1 cellular context compared by ENCODE assay signal in the genomic region with DNA sequence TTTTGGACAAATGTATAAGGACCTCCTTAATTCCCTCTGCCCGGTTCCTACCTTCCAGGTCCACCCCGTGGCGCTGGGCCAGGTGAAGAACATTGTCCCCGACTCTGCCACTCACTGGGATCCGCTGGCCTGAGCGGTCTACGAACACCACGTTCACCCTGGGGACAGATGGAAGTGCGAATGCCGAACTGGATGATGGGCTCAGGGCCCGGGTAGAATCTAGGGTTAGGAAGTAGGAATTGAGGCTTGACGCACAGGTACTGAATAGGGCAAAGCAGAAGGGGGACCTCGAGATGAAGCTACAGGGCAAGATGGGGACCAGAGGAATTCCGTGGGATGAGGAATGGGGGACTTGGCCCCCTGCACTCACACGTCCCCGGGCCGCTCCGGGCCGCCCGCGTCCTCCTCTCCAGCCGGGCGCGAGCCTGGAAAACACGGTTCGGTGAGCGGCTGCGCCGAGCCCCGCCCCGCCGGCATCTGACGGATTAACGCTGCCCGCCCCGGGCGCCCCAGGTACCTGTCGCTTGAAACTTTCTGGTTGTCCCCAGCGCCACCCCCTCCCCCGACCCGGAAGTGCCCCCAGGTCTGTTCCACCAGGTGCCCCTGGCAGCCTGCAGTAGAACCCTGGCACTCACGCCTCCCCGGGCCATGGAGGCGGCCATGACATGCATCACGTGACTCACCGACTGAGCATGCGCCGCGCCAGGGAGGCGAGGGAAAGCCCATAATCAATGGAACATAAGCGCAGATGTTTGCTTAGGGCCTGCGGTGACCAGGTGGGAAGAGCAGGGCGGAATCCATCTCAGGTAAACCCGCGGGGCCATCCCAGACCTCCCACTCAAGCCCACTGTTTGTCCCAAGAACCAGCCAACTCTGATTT.
TF ChIP-seq lines count a peak whose summit lies in the region.

A gene (minus strand): TSS at position 681 of the 880 bp plus-strand sequence. CDS start 19 bp downstream, at position 662.

TF ChIP-seq in HepG2, 621 proteins besides CTCF, POLR2A, EP300 and RAD21 (continued from another document and continues in another):
- TF ChIP-seq ZFY (CRISPR knock-in tag; IDR thresholded peaks at IDR 0.05) = peak; percentile 61; the same call in 1 of the 2 replicates
- TF ChIP-seq PHF21A (CRISPR knock-in tag; IDR thresholded peaks at IDR 0.05) = peak; percentile 17; the same call in 1 of the 2 replicates
- TF ChIP-seq, protein P1, sequence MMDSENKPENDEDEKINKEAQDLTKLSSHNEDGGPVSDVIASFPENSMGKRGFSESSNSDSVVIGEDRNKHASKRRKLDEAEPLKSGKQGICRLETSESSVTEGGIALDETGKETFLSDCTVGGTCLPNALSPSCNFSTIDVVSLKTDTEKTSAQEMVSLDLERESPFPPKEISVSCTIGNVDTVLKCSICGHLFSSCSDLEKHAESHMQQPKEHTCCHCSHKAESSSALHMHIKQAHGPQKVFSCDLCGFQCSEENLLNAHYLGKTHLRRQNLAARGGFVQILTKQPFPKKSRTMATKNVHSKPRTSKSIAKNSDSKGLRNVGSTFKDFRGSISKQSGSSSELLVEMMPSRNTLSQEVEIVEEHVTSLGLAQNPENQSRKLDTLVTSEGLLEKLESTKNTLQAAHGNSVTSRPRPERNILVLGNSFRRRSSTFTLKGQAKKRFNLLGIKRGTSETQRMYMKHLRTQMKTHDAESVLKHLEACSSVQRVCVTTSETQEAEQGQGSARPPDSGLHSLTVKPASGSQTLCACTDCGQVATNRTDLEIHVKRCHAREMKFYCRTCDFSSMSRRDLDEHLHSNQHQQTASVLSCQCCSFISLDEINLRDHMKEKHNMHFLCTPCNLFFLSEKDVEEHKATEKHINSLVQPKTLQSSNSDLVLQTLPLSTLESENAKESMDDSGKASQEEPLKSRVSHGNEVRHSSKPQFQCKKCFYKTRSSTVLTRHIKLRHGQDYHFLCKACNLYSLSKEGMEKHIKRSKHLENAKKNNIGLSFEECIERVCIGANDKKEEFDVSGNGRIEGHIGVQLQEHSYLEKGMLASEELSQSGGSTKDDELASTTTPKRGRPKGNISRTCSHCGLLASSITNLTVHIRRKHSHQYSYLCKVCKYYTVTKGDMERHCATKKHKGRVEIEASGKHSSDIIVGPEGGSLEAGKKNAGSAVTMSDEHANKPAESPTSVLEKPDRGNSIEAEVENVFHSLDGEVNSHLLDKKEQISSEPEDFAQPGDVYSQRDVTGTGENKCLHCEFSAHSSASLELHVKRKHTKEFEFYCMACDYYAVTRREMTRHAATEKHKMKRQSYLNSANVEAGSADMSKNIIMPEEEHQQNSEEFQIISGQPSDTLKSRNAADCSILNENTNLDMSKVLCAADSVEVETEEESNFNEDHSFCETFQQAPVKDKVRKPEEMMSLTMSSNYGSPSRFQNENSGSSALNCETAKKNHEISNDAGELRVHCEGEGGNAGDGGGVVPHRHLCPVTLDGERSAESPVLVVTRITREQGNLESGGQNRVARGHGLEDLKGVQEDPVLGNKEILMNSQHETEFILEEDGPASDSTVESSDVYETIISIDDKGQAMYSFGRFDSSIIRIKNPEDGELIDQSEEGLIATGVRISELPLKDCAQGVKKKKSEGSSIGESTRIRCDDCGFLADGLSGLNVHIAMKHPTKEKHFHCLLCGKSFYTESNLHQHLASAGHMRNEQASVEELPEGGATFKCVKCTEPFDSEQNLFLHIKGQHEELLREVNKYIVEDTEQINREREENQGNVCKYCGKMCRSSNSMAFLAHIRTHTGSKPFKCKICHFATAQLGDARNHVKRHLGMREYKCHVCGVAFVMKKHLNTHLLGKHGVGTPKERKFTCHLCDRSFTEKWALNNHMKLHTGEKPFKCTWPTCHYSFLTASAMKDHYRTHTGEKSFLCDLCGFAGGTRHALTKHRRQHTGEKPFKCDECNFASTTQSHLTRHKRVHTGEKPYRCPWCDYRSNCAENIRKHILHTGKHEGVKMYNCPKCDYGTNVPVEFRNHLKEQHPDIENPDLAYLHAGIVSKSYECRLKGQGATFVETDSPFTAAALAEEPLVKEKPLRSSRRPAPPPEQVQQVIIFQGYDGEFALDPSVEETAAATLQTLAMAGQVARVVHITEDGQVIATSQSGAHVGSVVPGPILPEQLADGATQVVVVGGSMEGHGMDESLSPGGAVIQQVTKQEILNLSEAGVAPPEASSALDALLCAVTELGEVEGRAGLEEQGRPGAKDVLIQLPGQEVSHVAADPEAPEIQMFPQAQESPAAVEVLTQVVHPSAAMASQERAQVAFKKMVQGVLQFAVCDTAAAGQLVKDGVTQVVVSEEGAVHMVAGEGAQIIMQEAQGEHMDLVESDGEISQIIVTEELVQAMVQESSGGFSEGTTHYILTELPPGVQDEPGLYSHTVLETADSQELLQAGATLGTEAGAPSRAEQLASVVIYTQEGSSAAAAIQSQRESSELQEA (CRISPR knock-in tag; IDR thresholded peaks at IDR 0.05; ENCODE audit: not compliant biosample characterization) = peak; percentile 78
- TF ChIP-seq REPIN1 (CRISPR knock-in tag; IDR thresholded peaks at IDR 0.05; ENCODE audit: borderline replicate concordance, low read depth) = peak; percentile 75
- TF ChIP-seq YEATS2 (CRISPR knock-in tag; IDR thresholded peaks at IDR 0.05; ENCODE audit: borderline replicate concordance) = peak; percentile 81
- peak; percentile 77 for TF ChIP-seq HDAC1 (CRISPR knock-in tag; IDR thresholded peaks at IDR 0.05)
- TF ChIP-seq IKZF1 (IDR thresholded peaks at IDR 0.05) = no peak
- no peak for TF ChIP-seq ZNF33A (CRISPR knock-in tag; IDR thresholded peaks at IDR 0.05; ENCODE audit: borderline replicate concordance)
- TF ChIP-seq ZNF761 (CRISPR knock-in tag; conservative IDR thresholded peaks at IDR 0.05) = peak; percentile 50; the same call in 1 of the 2 replicates
- TF ChIP-seq MAF1 (CRISPR knock-in tag; IDR thresholded peaks at IDR 0.05; ENCODE audit: borderline replicate concordance) = peak; percentile 31; the same call in 1 of the 2 replicates
- no peak for TF ChIP-seq MAZ (IDR thresholded peaks at IDR 0.05; ENCODE audit: borderline replicate concordance, low read depth, low read length)
- peak; percentile 62 for TF ChIP-seq MAZ (CRISPR knock-in tag; IDR thresholded peaks at IDR 0.05; ENCODE audit: low read depth)
- TF ChIP-seq, protein P2, sequence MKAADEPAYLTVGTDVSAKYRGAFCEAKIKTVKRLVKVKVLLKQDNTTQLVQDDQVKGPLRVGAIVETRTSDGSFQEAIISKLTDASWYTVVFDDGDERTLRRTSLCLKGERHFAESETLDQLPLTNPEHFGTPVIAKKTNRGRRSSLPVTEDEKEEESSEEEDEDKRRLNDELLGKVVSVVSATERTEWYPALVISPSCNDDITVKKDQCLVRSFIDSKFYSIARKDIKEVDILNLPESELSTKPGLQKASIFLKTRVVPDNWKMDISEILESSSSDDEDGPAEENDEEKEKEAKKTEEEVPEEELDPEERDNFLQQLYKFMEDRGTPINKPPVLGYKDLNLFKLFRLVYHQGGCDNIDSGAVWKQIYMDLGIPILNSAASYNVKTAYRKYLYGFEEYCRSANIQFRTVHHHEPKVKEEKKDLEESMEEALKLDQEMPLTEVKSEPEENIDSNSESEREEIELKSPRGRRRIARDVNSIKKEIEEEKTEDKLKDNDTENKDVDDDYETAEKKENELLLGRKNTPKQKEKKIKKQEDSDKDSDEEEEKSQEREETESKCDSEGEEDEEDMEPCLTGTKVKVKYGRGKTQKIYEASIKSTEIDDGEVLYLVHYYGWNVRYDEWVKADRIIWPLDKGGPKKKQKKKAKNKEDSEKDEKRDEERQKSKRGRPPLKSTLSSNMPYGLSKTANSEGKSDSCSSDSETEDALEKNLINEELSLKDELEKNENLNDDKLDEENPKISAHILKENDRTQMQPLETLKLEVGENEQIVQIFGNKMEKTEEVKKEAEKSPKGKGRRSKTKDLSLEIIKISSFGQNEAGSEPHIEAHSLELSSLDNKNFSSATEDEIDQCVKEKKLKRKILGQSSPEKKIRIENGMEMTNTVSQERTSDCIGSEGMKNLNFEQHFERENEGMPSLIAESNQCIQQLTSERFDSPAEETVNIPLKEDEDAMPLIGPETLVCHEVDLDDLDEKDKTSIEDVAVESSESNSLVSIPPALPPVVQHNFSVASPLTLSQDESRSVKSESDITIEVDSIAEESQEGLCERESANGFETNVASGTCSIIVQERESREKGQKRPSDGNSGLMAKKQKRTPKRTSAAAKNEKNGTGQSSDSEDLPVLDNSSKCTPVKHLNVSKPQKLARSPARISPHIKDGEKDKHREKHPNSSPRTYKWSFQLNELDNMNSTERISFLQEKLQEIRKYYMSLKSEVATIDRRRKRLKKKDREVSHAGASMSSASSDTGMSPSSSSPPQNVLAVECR (CRISPR knock-in tag; IDR thresholded peaks at IDR 0.05; ENCODE audit: borderline replicate concordance) = peak; percentile 95
- no peak for TF ChIP-seq HMGA1 (CRISPR knock-in tag; conservative IDR thresholded peaks at IDR 0.05)
- peak; percentile 72; the same call in 1 of the 2 replicates for TF ChIP-seq ZNF547 (CRISPR knock-in tag; IDR thresholded peaks at IDR 0.05)
- peak; percentile 75; the same call in 1 of the 2 replicates for TF ChIP-seq ZNF44 (CRISPR knock-in tag; IDR thresholded peaks at IDR 0.05)
- 0 out of 2 replicates have a peak, but pooled peaks have one; percentile 42 for TF ChIP-seq SMAD3 (CRISPR knock-in tag; IDR thresholded peaks at IDR 0.05)
- TF ChIP-seq, protein P3, sequence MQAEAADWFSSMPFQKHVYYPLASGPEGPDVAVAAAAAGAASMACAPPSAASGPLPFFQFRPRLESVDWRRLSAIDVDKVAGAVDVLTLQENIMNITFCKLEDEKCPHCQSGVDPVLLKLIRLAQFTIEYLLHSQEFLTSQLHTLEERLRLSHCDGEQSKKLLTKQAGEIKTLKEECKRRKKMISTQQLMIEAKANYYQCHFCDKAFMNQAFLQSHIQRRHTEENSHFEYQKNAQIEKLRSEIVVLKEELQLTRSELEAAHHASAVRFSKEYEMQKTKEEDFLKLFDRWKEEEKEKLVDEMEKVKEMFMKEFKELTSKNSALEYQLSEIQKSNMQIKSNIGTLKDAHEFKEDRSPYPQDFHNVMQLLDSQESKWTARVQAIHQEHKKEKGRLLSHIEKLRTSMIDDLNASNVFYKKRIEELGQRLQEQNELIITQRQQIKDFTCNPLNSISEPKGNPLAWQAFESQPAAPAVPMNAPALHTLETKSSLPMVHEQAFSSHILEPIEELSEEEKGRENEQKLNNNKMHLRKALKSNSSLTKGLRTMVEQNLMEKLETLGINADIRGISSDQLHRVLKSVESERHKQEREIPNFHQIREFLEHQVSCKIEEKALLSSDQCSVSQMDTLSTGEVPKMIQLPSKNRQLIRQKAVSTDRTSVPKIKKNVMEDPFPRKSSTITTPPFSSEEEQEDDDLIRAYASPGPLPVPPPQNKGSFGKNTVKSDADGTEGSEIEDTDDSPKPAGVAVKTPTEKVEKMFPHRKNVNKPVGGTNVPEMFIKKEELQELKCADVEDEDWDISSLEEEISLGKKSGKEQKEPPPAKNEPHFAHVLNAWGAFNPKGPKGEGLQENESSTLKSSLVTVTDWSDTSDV (CRISPR knock-in tag; IDR thresholded peaks at IDR 0.05) = 0 out of 2 replicates have a peak, but pooled peaks have one; percentile 41
- TF ChIP-seq ZSCAN21 (CRISPR knock-in tag; IDR thresholded peaks at IDR 0.05; ENCODE audit: borderline replicate concordance) = peak; percentile 63; the same call in 1 of the 2 replicates
- peak; percentile 52; the same call in 1 of the 2 replicates for TF ChIP-seq TBX2 (CRISPR knock-in tag; IDR thresholded peaks at IDR 0.05; ENCODE audit: borderline replicate concordance)
- TF ChIP-seq BHLHE40 (IDR thresholded peaks at IDR 0.05; ENCODE audit: low read length) = peak; percentile 89
- peak; percentile 60; the same call in 1 of the 2 replicates for TF ChIP-seq ZBTB38 (CRISPR knock-in tag; IDR thresholded peaks at IDR 0.05)
- TF ChIP-seq, protein P4, sequence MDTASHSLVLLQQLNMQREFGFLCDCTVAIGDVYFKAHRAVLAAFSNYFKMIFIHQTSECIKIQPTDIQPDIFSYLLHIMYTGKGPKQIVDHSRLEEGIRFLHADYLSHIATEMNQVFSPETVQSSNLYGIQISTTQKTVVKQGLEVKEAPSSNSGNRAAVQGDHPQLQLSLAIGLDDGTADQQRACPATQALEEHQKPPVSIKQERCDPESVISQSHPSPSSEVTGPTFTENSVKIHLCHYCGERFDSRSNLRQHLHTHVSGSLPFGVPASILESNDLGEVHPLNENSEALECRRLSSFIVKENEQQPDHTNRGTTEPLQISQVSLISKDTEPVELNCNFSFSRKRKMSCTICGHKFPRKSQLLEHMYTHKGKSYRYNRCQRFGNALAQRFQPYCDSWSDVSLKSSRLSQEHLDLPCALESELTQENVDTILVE (CRISPR knock-in tag; IDR thresholded peaks at IDR 0.05) = peak; percentile 77; the same call in 1 of the 2 replicates
- no peak for TF ChIP-seq ZNF839 (CRISPR knock-in tag; IDR thresholded peaks at IDR 0.05; ENCODE audit: borderline replicate concordance)
- no peak for TF ChIP-seq SNRNP70 (IDR thresholded peaks at IDR 0.05; ENCODE audit: low read depth, low read length)
- 0 out of 2 replicates have a peak, but pooled peaks have one; percentile 30 for TF ChIP-seq ZNF335 (CRISPR knock-in tag; IDR thresholded peaks at IDR 0.05)
- peak; percentile 83 for TF ChIP-seq PAF1 (CRISPR knock-in tag; IDR thresholded peaks at IDR 0.05)
- TF ChIP-seq FOXA3 (CRISPR knock-in tag; IDR thresholded peaks at IDR 0.05) = peak; percentile 77
- TF ChIP-seq, protein P5, sequence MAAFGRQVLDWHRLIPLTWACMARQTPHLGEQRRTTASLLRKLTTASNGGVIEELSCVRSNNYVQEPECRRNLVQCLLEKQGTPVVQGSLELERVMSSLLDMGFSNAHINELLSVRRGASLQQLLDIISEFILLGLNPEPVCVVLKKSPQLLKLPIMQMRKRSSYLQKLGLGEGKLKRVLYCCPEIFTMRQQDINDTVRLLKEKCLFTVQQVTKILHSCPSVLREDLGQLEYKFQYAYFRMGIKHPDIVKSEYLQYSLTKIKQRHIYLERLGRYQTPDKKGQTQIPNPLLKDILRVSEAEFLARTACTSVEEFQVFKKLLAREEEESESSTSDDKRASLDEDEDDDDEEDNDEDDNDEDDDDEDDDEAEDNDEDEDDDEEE (CRISPR knock-in tag; IDR thresholded peaks at IDR 0.05) = peak; percentile 73; the same call in 1 of the 2 replicates
- peak; percentile 63; the same call in 1 of the 2 replicates for TF ChIP-seq ZFX (CRISPR knock-in tag; IDR thresholded peaks at IDR 0.05; ENCODE audit: low read depth)
- 0 out of 2 replicates have a peak, but pooled peaks have one; percentile 26 for TF ChIP-seq HMG20B (CRISPR knock-in tag; conservative IDR thresholded peaks at IDR 0.05)
- TF ChIP-seq, protein P6, sequence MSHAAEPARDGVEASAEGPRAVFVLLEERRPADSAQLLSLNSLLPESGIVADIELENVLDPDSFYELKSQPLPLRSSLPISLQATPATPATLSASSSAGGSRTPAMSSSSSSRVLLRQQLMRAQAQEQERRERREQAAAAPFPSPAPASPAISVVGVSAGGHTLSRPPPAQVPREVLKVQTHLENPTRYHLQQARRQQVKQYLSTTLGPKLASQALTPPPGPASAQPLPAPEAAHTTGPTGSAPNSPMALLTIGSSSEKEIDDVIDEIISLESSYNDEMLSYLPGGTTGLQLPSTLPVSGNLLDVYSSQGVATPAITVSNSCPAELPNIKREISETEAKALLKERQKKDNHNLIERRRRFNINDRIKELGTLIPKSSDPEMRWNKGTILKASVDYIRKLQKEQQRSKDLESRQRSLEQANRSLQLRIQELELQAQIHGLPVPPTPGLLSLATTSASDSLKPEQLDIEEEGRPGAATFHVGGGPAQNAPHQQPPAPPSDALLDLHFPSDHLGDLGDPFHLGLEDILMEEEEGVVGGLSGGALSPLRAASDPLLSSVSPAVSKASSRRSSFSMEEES (CRISPR knock-in tag; IDR thresholded peaks at IDR 0.05) = peak; percentile 94
- no peak for TF ChIP-seq ZNF674 (CRISPR knock-in tag; IDR thresholded peaks at IDR 0.05; ENCODE audit: low read depth)
